Comparison of ENCODE assay signal across 31 cellular contexts in genomic region chr12:73330584-73331351, GRCh38.
"Had no signal": no experiment of that assay in that cellular context is flagged by ENCODE, and none has a peak within 500 bp of the region (broad histone marks: within the 10 kb centered on the region; RNA-seq: fewer than 3 reads in every experiment).

No MANE protein-coding gene starts in this region.

- ATAC-seq: left cardiac atrium; left lung; lower lobe of right lung; natural killer cell; stimulated activated memory B cell treated with anti-CD40 and anti-IgM and Interleukin-4, amounts not matched to agents 10 μg/mL and 1 μg/mL and 100 μg/mL, for 72 hours; stimulated activated naive CD8-positive, alpha-beta T cell treated with anti-CD3 and anti-CD28 coated beads, Interleukin-15, amount 100 ng/mL, for 72 hours had no signal

- H3K27ac ChIP-seq: left lung, lower lobe of right lung, neural progenitor cell, neutrophil, parathyroid adenoma, right atrium auricular region, right lobe of liver, testis, thyroid gland, transverse colon, upper lobe of left lung, vagina had no signal

- H3K9ac ChIP-seq: neural progenitor cell, parathyroid adenoma had no signal

- H3K79me2 ChIP-seq: parathyroid adenoma had no signal

- H3K9me3 ChIP-seq: lower lobe of right lung, neutrophil, right atrium auricular region, right lobe of liver, testis, thyroid gland, transverse colon, upper lobe of left lung, vagina had no signal

- H3K4me2 ChIP-seq: neural progenitor cell, smooth muscle cell had no signal

- H3K36me3 ChIP-seq: left lung, lower lobe of right lung, neural progenitor cell, neutrophil, right atrium auricular region, right lobe of liver, thyroid gland, transverse colon, upper lobe of left lung, vagina had no signal

- H3K4me3 ChIP-seq: left lung, lower lobe of right lung, neural progenitor cell, right atrium auricular region, right lobe of liver, smooth muscle cell, testis, thyroid gland, transverse colon, upper lobe of left lung, vagina had no signal

- DNase-seq: hypothalamus; immature natural killer cell; islet precursor cell; kidney glomerular epithelial cell; left cardiac atrium; left lung; lower lobe of right lung; mammary epithelial cell; mesendoderm; naive B cell; natural killer cell; nephron progenitor cell; occipital lobe; right lobe of liver; stimulated activated CD4-positive, alpha-beta T cell treated with anti-CD3 and anti-CD28 coated beads, Interleukin-1b, Interleukin-23, amount 100 ng/mL, for 48 hours; stimulated activated CD4-positive, alpha-beta T cell treated with anti-CD3 and anti-CD28 coated beads, Interleukin-2, amount 100 ng/mL, for 48 hours; stimulated activated CD4-positive, alpha-beta T cell treated with anti-CD3 and anti-CD28 coated beads, Interleukin-4, amount 100 ng/mL, for 4 hours; stimulated activated CD8-positive, alpha-beta memory T cell treated with anti-CD3 and anti-CD28 coated beads, Interleukin-4, amount 100 ng/mL, for 48 hours; stimulated activated naive CD4-positive, alpha-beta T cell treated with Interleukin-2 at 50 U/mL for 16 hours; stimulated activated naive CD8-positive, alpha-beta T cell treated with anti-CD3 and anti-CD28 coated beads, Interleukin-15, amount 100 ng/mL, for 72 hours; testis; thyroid gland; transverse colon; upper lobe of left lung had no signal

- H3K4me1 ChIP-seq: left lung, lower lobe of right lung, neural progenitor cell, parathyroid adenoma, right atrium auricular region, right lobe of liver, testis, thyroid gland, transverse colon, upper lobe of left lung, vagina had no signal

- H3K27me3 ChIP-seq: left lung, neural progenitor cell, neutrophil, right atrium auricular region, right lobe of liver, testis, thyroid gland, transverse colon, upper lobe of left lung, vagina had no signal

- H2AFZ ChIP-seq: neural progenitor cell, parathyroid adenoma had no signal
